In genomic region chr10:16521311-16522016, GRCh38 we compare ENCODE assay signal across 2 cellular contexts.
A peak's percentile ranks its signal among the peaks of the same experiment; 100 is the strongest.
TF ChIP-seq lines count a peak whose summit lies in the region.

C1QL3 (minus strand) TSS chr10:16521879; CDS start chr10:16521065, 814 bp downstream.

TF ChIP-seq in SK-N-SH, 30 proteins besides CTCF, POLR2A, EP300 and RAD21 (continued from another document):
- TF ChIP-seq, protein P1, sequence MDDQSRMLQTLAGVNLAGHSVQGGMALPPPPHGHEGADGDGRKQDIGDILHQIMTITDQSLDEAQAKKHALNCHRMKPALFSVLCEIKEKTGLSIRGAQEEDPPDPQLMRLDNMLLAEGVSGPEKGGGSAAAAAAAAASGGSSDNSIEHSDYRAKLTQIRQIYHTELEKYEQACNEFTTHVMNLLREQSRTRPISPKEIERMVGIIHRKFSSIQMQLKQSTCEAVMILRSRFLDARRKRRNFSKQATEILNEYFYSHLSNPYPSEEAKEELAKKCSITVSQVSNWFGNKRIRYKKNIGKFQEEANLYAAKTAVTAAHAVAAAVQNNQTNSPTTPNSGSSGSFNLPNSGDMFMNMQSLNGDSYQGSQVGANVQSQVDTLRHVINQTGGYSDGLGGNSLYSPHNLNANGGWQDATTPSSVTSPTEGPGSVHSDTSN (IDR thresholded peaks at IDR 0.05): no peak
- TF ChIP-seq GABPA (IDR thresholded peaks at IDR 0.05; ENCODE audit: low read depth) (no peak), IRF3 (IDR thresholded peaks at IDR 0.05; ENCODE audit: low read depth, low read length) (no peak), EZH2phosphoT487 (IDR thresholded peaks at IDR 0.05; ENCODE audit: borderline replicate concordance, low read depth) (no peak), RFX5 (IDR thresholded peaks at IDR 0.05; ENCODE audit: low read length) (no peak), POLR2AphosphoS5 (IDR thresholded peaks at IDR 0.05; ENCODE audit: low read depth, low read length) (no peak)
TF ChIP-seq in SK-N-SH: peak in this region for 0.

TF ChIP-seq in H1, 55 proteins besides CTCF, POLR2A, EP300 and RAD21:
- TF ChIP-seq, protein P2, sequence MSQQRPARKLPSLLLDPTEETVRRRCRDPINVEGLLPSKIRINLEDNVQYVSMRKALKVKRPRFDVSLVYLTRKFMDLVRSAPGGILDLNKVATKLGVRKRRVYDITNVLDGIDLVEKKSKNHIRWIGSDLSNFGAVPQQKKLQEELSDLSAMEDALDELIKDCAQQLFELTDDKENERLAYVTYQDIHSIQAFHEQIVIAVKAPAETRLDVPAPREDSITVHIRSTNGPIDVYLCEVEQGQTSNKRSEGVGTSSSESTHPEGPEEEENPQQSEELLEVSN (IDR thresholded peaks at IDR 0.05): peak; percentile 46; the same call in 1 of the 2 replicates
- no peak for TF ChIP-seq FOSL1 (IDR thresholded peaks at IDR 0.05; ENCODE audit: insufficient read depth, low read depth, low read length)
- no peak for TF ChIP-seq SIN3A (conservative IDR thresholded peaks at IDR 0.05 in 1 of 2, IDR thresholded peaks at IDR 0.05 in 1 of 2; ENCODE audit: low read depth in 1 of 2, low read length in 2 of 2)
- peak; percentile 96 for TF ChIP-seq ASH2L (IDR thresholded peaks at IDR 0.05; ENCODE audit: low read length)
- no peak for TF ChIP-seq CHD1 (IDR thresholded peaks at IDR 0.05; ENCODE audit: low read depth, low read length)
- peak; percentile 58 for TF ChIP-seq EZH2 (IDR thresholded peaks at IDR 0.05; ENCODE audit: low read depth, low read length, severe bottlenecking)
- no peak for TF ChIP-seq CHD7 (IDR thresholded peaks at IDR 0.05; ENCODE audit: insufficient replicate concordance, low read length)
- TF ChIP-seq PHF8 (conservative IDR thresholded peaks at IDR 0.05; ENCODE audit: low read depth, low read length): 0 out of 2 replicates have a peak, but pooled peaks have one; percentile 3
- peak; percentile 57 for TF ChIP-seq RNF2 (IDR thresholded peaks at IDR 0.05; ENCODE audit: borderline replicate concordance, low read depth, low read length, missing control alignments, poor library complexity, severe bottlenecking)
- TF ChIP-seq RBBP5 (IDR thresholded peaks at IDR 0.05; ENCODE audit: borderline replicate concordance, low read depth, low read length): no peak; the same call in 1 of the 2 replicates
- no peak for TF ChIP-seq YY1 (IDR thresholded peaks at IDR 0.05; ENCODE audit: low read depth, low read length)
- TF ChIP-seq, protein P3, sequence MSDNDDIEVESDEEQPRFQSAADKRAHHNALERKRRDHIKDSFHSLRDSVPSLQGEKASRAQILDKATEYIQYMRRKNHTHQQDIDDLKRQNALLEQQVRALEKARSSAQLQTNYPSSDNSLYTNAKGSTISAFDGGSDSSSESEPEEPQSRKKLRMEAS (IDR thresholded peaks at IDR 0.05): peak; percentile 72; the same call in 1 of the 2 replicates
- TF ChIP-seq TAF7 (optimal IDR thresholded peaks at IDR 0.05; ENCODE audit: borderline replicate concordance, low read depth, low read length): no peak
TF ChIP-seq in H1: peak in this region for 6.
